Comparison of ENCODE assay signal across 8 cellular contexts in genomic region chr10:89207801-89208551, GRCh38. TPM values are rescaled to one million over a fixed set of nuclear protein-coding genes. Genes with fewer than 3 reads are reported as not detected.
DNase-seq lines count a peak whose midpoint lies in the region; ATAC-seq and TF ChIP-seq lines count a peak whose summit lies in the region.

No MANE protein-coding gene starts in this region.

- H3K4me3 Mint-ChIP-seq in activated CD8-positive, alpha-beta T cell treated with anti-CD3 and anti-CD28 coated beads for 36 hours = peak overlapping the region; percentile 69

- no peak for TF ChIP-seq CTCF in activated CD8-positive, alpha-beta T cell treated with anti-CD3 and anti-CD28 coated beads for 36 hours (IDR thresholded peaks at IDR 0.05)
- no peak for TF ChIP-seq CTCF in fibroblast of mammary gland (conservative IDR thresholded peaks at IDR 0.05; ENCODE audit: control insufficient read depth, insufficient read depth, low read depth, low read length)

- peak overlapping the region; percentile 19; the same call in 1 of the 2 replicates for H3K27ac ChIP-seq in ACC112 (ENCODE audit: low read depth, low read length)

- no peak overlapping the region for H3K27ac Mint-ChIP-seq in activated CD8-positive, alpha-beta T cell treated with anti-CD3 and anti-CD28 coated beads for 36 hours

- H3K4me3 ChIP-seq in ACC112 (ENCODE audit: low read depth, low read length) (peak overlapping the region; percentile 75), fibroblast of mammary gland (ENCODE audit: control insufficient read depth, low read depth, low read length) (peak overlapping the region; percentile 51)

- H3K79me2 ChIP-seq in ACC112 (ENCODE audit: control insufficient read depth, insufficient read depth, low read length, unreplicated experiment) = no peaks in the 10 kb centered on the region

- peaks cover 12% of the 10 kb centered on the region for H3K4me1 ChIP-seq in ACC112 (ENCODE audit: control insufficient read depth, insufficient read depth, low read length, unreplicated experiment)

- intact Hi-C loops in activated CD8-positive, alpha-beta T cell treated with anti-CD3 and anti-CD28 coated beads for 36 hours (cut with micrococcal nuclease) = no loop called here

- H3K36me3 ChIP-seq in ACC112 (ENCODE audit: insufficient read depth, low read length) = no peaks in the 10 kb centered on the region

- H3K9me3 Mint-ChIP-seq in activated CD8-positive, alpha-beta T cell treated with anti-CD3 and anti-CD28 coated beads for 36 hours = no peaks in the 10 kb centered on the region

- H3K36me3 Mint-ChIP-seq in activated CD8-positive, alpha-beta T cell treated with anti-CD3 and anti-CD28 coated beads for 36 hours (ENCODE audit: low read depth) = no peaks in the 10 kb centered on the region

- peak overlapping the region; percentile 93 for H2AFZ ChIP-seq in ACC112 (ENCODE audit: low read length, unreplicated experiment)

- H3K4me1 Mint-ChIP-seq in activated CD8-positive, alpha-beta T cell treated with anti-CD3 and anti-CD28 coated beads for 36 hours (ENCODE audit: low read depth) = peaks cover 14% of the 10 kb centered on the region

- H3K27me3 Mint-ChIP-seq in activated CD8-positive, alpha-beta T cell treated with anti-CD3 and anti-CD28 coated beads for 36 hours = peaks cover 34% of the 10 kb centered on the region

- CTCF ChIA-PET in activated CD8-positive, alpha-beta T cell treated with anti-CD3 and anti-CD28 coated beads for 36 hours (lab: Charles Lee) = interaction anchor here (0.7 to 9.2 kb wide), 18 partner anchors 8 to 371 kb away, joined by 3 to 117 read pairs (median 5); no protein-coding TSS in a partner anchor

- ATAC-seq in GM19452 (IDR thresholded peaks at IDR 0.05; ENCODE audit: unreplicated experiment) = peak; percentile 28
- ATAC-seq in activated CD8-positive, alpha-beta T cell treated with anti-CD3 and anti-CD28 coated beads for 36 hours = peak; percentile 34
- ATAC-seq in GM19455 (IDR thresholded peaks at IDR 0.05; ENCODE audit: unreplicated experiment) = no peak

- peak; percentile 42 for DNase-seq in activated CD8-positive, alpha-beta T cell treated with anti-CD3 and anti-CD28 coated beads for 36 hours
- DNase-seq in fibroblast of mammary gland (ENCODE audit: low read depth) = peak; percentile 17
- peak; percentile 36 for DNase-seq in myocyte (ENCODE audit: low read depth)
- DNase-seq in ureter (ENCODE audit: low spot score) = peak; percentile 54
- DNase-seq in T-helper 9 cell = no peak

- peaks cover 8% of the 10 kb centered on the region; the same call in 1 of the 2 replicates for H3K27me3 ChIP-seq in ACC112 (ENCODE audit: insufficient read depth, low read length)

- POLR2A ChIA-PET in activated CD8-positive, alpha-beta T cell treated with anti-CD3 and anti-CD28 coated beads for 36 hours (lab: Charles Lee) = interaction anchor here (0.8 to 1.5 kb wide), 2 partner anchors 22 to 221 kb away, joined by 3 read pairs; no protein-coding TSS in a partner anchor

RNA-seq across cellular contexts. Expression of gene CH25H, which starts 0.9 kb away (rescaled TPM):
- total RNA-seq in activated CD8-positive, alpha-beta T cell treated with anti-CD3 and anti-CD28 coated beads for 36 hours = not detected
- total RNA-seq in myocyte (0.36 and 1.0 TPM in 2 replicates), ureter (3.6 TPM)
- 0.10 TPM for polyA plus RNA-seq in myocyte (2012)

RNA-seq across cellular contexts. Expression of gene LIPA, which starts 43.6 kb away (rescaled TPM):
- 10 to 100 TPM; 20.4 to 20.7 TPM for total RNA-seq in activated CD8-positive, alpha-beta T cell treated with anti-CD3 and anti-CD28 coated beads for 36 hours
- 36.3 and 45.4 TPM in 2 replicates for total RNA-seq in myocyte
- polyA plus RNA-seq in myocyte (2012) = 28.4 TPM
- 55.7 TPM for total RNA-seq in ureter
